Comparison of ENCODE assay signal across 10 cellular contexts in genomic region chr20:63025534-63026331, GRCh38. TPM values are rescaled to one million over a fixed set of nuclear protein-coding genes. Genes with fewer than 3 reads are reported as not detected.
A peak's percentile ranks its signal among the peaks of the same experiment; 100 is the strongest.
DNase-seq lines count a peak whose midpoint lies in the region; ATAC-seq and TF ChIP-seq lines count a peak whose summit lies in the region.
"Had no signal": no experiment of that assay in that cellular context is flagged by ENCODE, and none has a peak within 500 bp of the region (broad histone marks: within the 10 kb centered on the region; RNA-seq: fewer than 3 reads in every experiment).

No MANE protein-coding gene starts in this region.

- H3K36me3 ChIP-seq in Karpas-422 (ENCODE audit: insufficient read depth, low read length): no peaks in the 10 kb centered on the region

- POLR2A ChIA-PET in RWPE1 (lab: Yijun Ruan, JAX; ENCODE audit: low non-redundant PET): interaction anchor here (0.8 kb wide), 1 partner anchor 10 kb away, joined by 3 read pairs; no protein-coding TSS in a partner anchor

- no peaks in the 10 kb centered on the region for H3K9me2 ChIP-seq in Karpas-422 (replicated peaks; ENCODE audit: insufficient read depth, low read length)

- peaks cover 33% of the 10 kb centered on the region for H3K4me1 ChIP-seq in Karpas-422 (ENCODE audit: low read length)

- H3K9me3 Mint-ChIP-seq in activated naive CD4-positive, alpha-beta T cell treated with anti-CD3 and anti-CD28 coated beads, Interleukin-2, amount 50 U/mL, for 24 hours: no peaks in the 10 kb centered on the region
- H3K9me3 Mint-ChIP-seq in stimulated activated naive CD8-positive, alpha-beta T cell treated with anti-CD3 and anti-CD28 coated beads, Interleukin-15, amount 100 ng/mL, for 72 hours: no peaks in the 10 kb centered on the region

- peaks cover 3% of the 10 kb centered on the region; the same call in 1 of the 2 replicates for H4K20me1 ChIP-seq in Karpas-422 (ENCODE audit: insufficient read depth, low read depth, low read length)

- TF ChIP-seq CTCF in RWPE1 (conservative IDR thresholded peaks at IDR 0.05; ENCODE audit: low read depth): no peak

- no peaks in the 10 kb centered on the region for H3K4me1 Mint-ChIP-seq in activated naive CD4-positive, alpha-beta T cell treated with anti-CD3 and anti-CD28 coated beads, Interleukin-2, amount 50 U/mL, for 24 hours
- peaks cover 19% of the 10 kb centered on the region for H3K4me1 Mint-ChIP-seq in stimulated activated naive CD8-positive, alpha-beta T cell treated with anti-CD3 and anti-CD28 coated beads, Interleukin-15, amount 100 ng/mL, for 72 hours

- H3K4me2 ChIP-seq in Karpas-422 (ENCODE audit: low read depth, low read length, poor library complexity, severe bottlenecking): no peak overlapping the region

- no peak overlapping the region for H2AFZ ChIP-seq in Karpas-422 (ENCODE audit: low read length)

- H3K9me3 ChIP-seq in Karpas-422 (ENCODE audit: low read length): no peaks in the 10 kb centered on the region

- H3K27ac ChIP-seq in RWPE1: peak overlapping the region; percentile 27
- no peak overlapping the region for H3K27ac ChIP-seq in epithelial cell of prostate
- no peak overlapping the region for H3K27ac ChIP-seq in Karpas-422 (ENCODE audit: low read length)

- CTCF ChIA-PET in RWPE1 (lab: Yijun Ruan, JAX): interaction anchor here (0.5 to 2.3 kb wide), 4 partner anchors 17 to 87 kb away, joined by 3 to 14 read pairs (median 4); no protein-coding TSS in a partner anchor

- DNase-seq in activated naive CD4-positive, alpha-beta T cell (lab: John Stamatoyannopoulos, UW): no peak
- DNase-seq in RWPE1 (ENCODE audit: low spot score) (peak; percentile 69), epithelial cell of prostate (ENCODE audit: low read depth, low spot score) (peak; percentile 5), Karpas-422 (no peak), activated gamma-delta T cell treated with Interleukin-2 at 50 U/mL for 16 hours (no peak)
- DNase-seq in stimulated activated naive CD8-positive, alpha-beta T cell treated with anti-CD3 and anti-CD28 coated beads, Interleukin-15, amount 100 ng/mL, for 72 hours: no peak
- DNase-seq: DND-41 had no signal

- no peaks in the 10 kb centered on the region for H3K27me3 ChIP-seq in Karpas-422 (ENCODE audit: low read length)

- peaks cover 8% of the 10 kb centered on the region for H3K27me3 Mint-ChIP-seq in activated naive CD4-positive, alpha-beta T cell treated with anti-CD3 and anti-CD28 coated beads, Interleukin-2, amount 50 U/mL, for 24 hours
- H3K27me3 Mint-ChIP-seq in stimulated activated naive CD8-positive, alpha-beta T cell treated with anti-CD3 and anti-CD28 coated beads, Interleukin-15, amount 100 ng/mL, for 72 hours: peaks cover 47% of the 10 kb centered on the region

- ATAC-seq in stimulated activated naive CD8-positive, alpha-beta T cell treated with anti-CD3 and anti-CD28 coated beads, Interleukin-15, amount 100 ng/mL, for 72 hours: peak; percentile 31
- no peak for ATAC-seq in GM19035 (IDR thresholded peaks at IDR 0.05; ENCODE audit: unreplicated experiment)
- ATAC-seq: activated CD4-positive, CD25-positive, alpha-beta regulatory T cell treated with anti-CD3 and anti-CD28 coated beads, Interleukin-2, amount 50 U/mL, for 24 hours had no signal

- no peaks in the 10 kb centered on the region for H3K79me2 ChIP-seq in Karpas-422 (ENCODE audit: low read length)

- H3K4me3 ChIP-seq in Karpas-422 (ENCODE audit: low read length): no peak overlapping the region

- peak overlapping the region; percentile 65 for H3K4me3 Mint-ChIP-seq in activated naive CD4-positive, alpha-beta T cell treated with anti-CD3 and anti-CD28 coated beads, Interleukin-2, amount 50 U/mL, for 24 hours
- peak overlapping the region; percentile 37 to 70 for H3K4me3 Mint-ChIP-seq in stimulated activated naive CD8-positive, alpha-beta T cell treated with anti-CD3 and anti-CD28 coated beads, Interleukin-15, amount 100 ng/mL, for 72 hours

- no peak overlapping the region for H3K27ac Mint-ChIP-seq in activated naive CD4-positive, alpha-beta T cell treated with anti-CD3 and anti-CD28 coated beads, Interleukin-2, amount 50 U/mL, for 24 hours
- peak overlapping the region in 1 of 2 donors; percentile 61 for H3K27ac Mint-ChIP-seq in stimulated activated naive CD8-positive, alpha-beta T cell treated with anti-CD3 and anti-CD28 coated beads, Interleukin-15, amount 100 ng/mL, for 72 hours

- no peak overlapping the region for H3K9ac ChIP-seq in Karpas-422 (ENCODE audit: low read length)

- H3K36me3 Mint-ChIP-seq in activated naive CD4-positive, alpha-beta T cell treated with anti-CD3 and anti-CD28 coated beads, Interleukin-2, amount 50 U/mL, for 24 hours: no peaks in the 10 kb centered on the region

RNA-seq across cellular contexts. Expression of gene BHLHE23, which starts 19.0 kb away (rescaled TPM):
- total RNA-seq in Karpas-422 (2014; rRNA removed; shearing (Covaris generic); ENCODE audit: low replicate concordance): not detected in 2 replicates

Comparison
In these comparisons a context has a peak if more than half of its experiments do, and no peak if none do; other contexts are left out.
1. DNase-seq: peak in RWPE1 (single experiment) and epithelial cell of prostate (single experiment); none in activated naive CD4-positive, alpha-beta T cell (0 of 4), stimulated activated naive CD8-positive, alpha-beta T cell treated with anti-CD3 and anti-CD28 coated beads, Interleukin-15, amount 100 ng/mL, for 72 hours (0 of 2), Karpas-422 (single experiment) and activated gamma-delta T cell treated with Interleukin-2 at 50 U/mL for 16 hours (single experiment).